1 cellular context compared by ENCODE assay signal in genomic region chr3:38204599-38205471, GRCh38.
TF ChIP-seq lines count a peak whose summit lies in the region.

No MANE protein-coding gene starts in this region.

TF ChIP-seq in WTC11, 78 proteins besides CTCF, POLR2A, EP300 and RAD21 (continued from another document):
- no peak for TF ChIP-seq ZNF317 (CRISPR knock-in tag; IDR thresholded peaks at IDR 0.05; ENCODE audit: borderline replicate concordance, low read depth)
